ENCODE assay signal across 1 cellular context in genomic region chr17:78323821-78324390, GRCh38.
TF ChIP-seq lines count a peak whose summit lies in the region.

No MANE protein-coding gene starts in this region.

TF ChIP-seq in GM12878, 131 proteins besides CTCF, POLR2A, EP300 and RAD21:
- TF ChIP-seq ZBTB11 (CRISPR knock-in tag; IDR thresholded peaks at IDR 0.05) (no peak), NR2C2 (IDR thresholded peaks at IDR 0.05; ENCODE audit: borderline replicate concordance, control insufficient read depth, insufficient read length, low read depth) (no peak), ZNF274 (IDR thresholded peaks at IDR 0.05; ENCODE audit: insufficient read depth, insufficient read length) (no peak), CBFB (IDR thresholded peaks at IDR 0.05; ENCODE audit: low read depth) (no peak), MXI1 (IDR thresholded peaks at IDR 0.05; ENCODE audit: low read depth, low read length) (no peak), GATAD2B (conservative IDR thresholded peaks at IDR 0.05; ENCODE audit: low read depth) (no peak), BHLHE40 (IDR thresholded peaks at IDR 0.05; ENCODE audit: borderline replicate concordance in 1 of 2, low read depth in 2 of 2, low read length in 1 of 2) (no peak), TCF12 (IDR thresholded peaks at IDR 0.05; ENCODE audit: low read depth, low read length) (no peak), E2F8 (IDR thresholded peaks at IDR 0.05; ENCODE audit: low read depth, partially characterized antibody) (no peak), PML (IDR thresholded peaks at IDR 0.05; ENCODE audit: low read length) (no peak), ETV6 (conservative IDR thresholded peaks at IDR 0.05 in 1 of 2, IDR thresholded peaks at IDR 0.05 in 1 of 2; ENCODE audit: borderline replicate concordance in 1 of 2, low read depth in 1 of 2) (no peak), SIN3A (IDR thresholded peaks at IDR 0.05; ENCODE audit: low read depth, low read length) (no peak), MYB (IDR thresholded peaks at IDR 0.05; ENCODE audit: borderline replicate concordance, low read depth, low read length) (no peak), CBX3 (IDR thresholded peaks at IDR 0.05; ENCODE audit: borderline replicate concordance, low read depth) (no peak), BMI1 (IDR thresholded peaks at IDR 0.05; ENCODE audit: borderline replicate concordance) (no peak)
